ENCODE assay signal across 9 cellular contexts in genomic region chr13:28475916-28476725, GRCh38. TPM values are rescaled to one million over a fixed set of nuclear protein-coding genes. Genes with fewer than 3 reads are reported as not detected.
DNase-seq lines count a peak whose midpoint lies in the region; ATAC-seq and TF ChIP-seq lines count a peak whose summit lies in the region.
"Had no signal": no experiment of that assay in that cellular context is flagged by ENCODE, and none has a peak within 500 bp of the region (broad histone marks: within the 10 kb centered on the region; RNA-seq: fewer than 3 reads in every experiment).

No MANE protein-coding gene starts in this region.

- peaks cover 7% of the 10 kb centered on the region for H3K9me3 Mint-ChIP-seq in stimulated activated naive CD8-positive, alpha-beta T cell treated with anti-CD3 and anti-CD28 coated beads, Interleukin-15, Interleukin-2, amounts not matched to agents 100 ng/mL and 50 ng/mL, for 24 hours
- no peaks in the 10 kb centered on the region for H3K9me3 Mint-ChIP-seq in stimulated activated naive CD8-positive, alpha-beta T cell treated with anti-CD3 and anti-CD28 coated beads, Interleukin-15, amount 100 ng/mL, for 72 hours
- H3K9me3 Mint-ChIP-seq: nephron had no signal

- no peaks in the 10 kb centered on the region for H3K4me1 ChIP-seq in gastroesophageal sphincter

- no peak for DNase-seq in stimulated activated naive CD8-positive, alpha-beta T cell treated with anti-CD3 and anti-CD28 coated beads, Interleukin-15, amount 100 ng/mL, for 72 hours
- peak; percentile 3 to 42 for DNase-seq in SW 1271 (lab: John Stamatoyannopoulos, UW)
- no peak for DNase-seq in GM19238 (ENCODE audit: insufficient read length, low spot score)
- DNase-seq in GOT3 (lab: John Stamatoyannopoulos, UW) = no peak

- TF ChIP-seq CTCF in gastroesophageal sphincter (IDR thresholded peaks at IDR 0.05) = no peak

- peaks cover 3% of the 10 kb centered on the region for H3K4me1 Mint-ChIP-seq in stimulated activated naive CD8-positive, alpha-beta T cell treated with anti-CD3 and anti-CD28 coated beads, Interleukin-15, Interleukin-2, amounts not matched to agents 100 ng/mL and 50 ng/mL, for 24 hours (ENCODE audit: low read depth)
- peaks cover 4% of the 10 kb centered on the region for H3K4me1 Mint-ChIP-seq in stimulated activated naive CD8-positive, alpha-beta T cell treated with anti-CD3 and anti-CD28 coated beads, Interleukin-15, amount 100 ng/mL, for 72 hours

- no peak overlapping the region for H3K4me3 ChIP-seq in gastroesophageal sphincter

- no peak for ATAC-seq in stimulated activated naive CD8-positive, alpha-beta T cell treated with anti-CD3 and anti-CD28 coated beads, Interleukin-15, amount 100 ng/mL, for 72 hours
- ATAC-seq in gastroesophageal sphincter = peak; percentile 41
- ATAC-seq in HG02938 (IDR thresholded peaks at IDR 0.05; ENCODE audit: unreplicated experiment) = no peak
- no peak for ATAC-seq in GM18502 (IDR thresholded peaks at IDR 0.05; ENCODE audit: poor library complexity, unreplicated experiment)

- no peaks in the 10 kb centered on the region for H3K9me3 ChIP-seq in gastroesophageal sphincter

- no peak for TF ChIP-seq POLR2A in gastroesophageal sphincter (IDR thresholded peaks at IDR 0.05)

- no peaks in the 10 kb centered on the region for H3K36me3 ChIP-seq in gastroesophageal sphincter

- peaks cover 3% of the 10 kb centered on the region for H3K27me3 ChIP-seq in gastroesophageal sphincter

- no peak overlapping the region for H3K4me3 Mint-ChIP-seq in stimulated activated naive CD8-positive, alpha-beta T cell treated with anti-CD3 and anti-CD28 coated beads, Interleukin-15, Interleukin-2, amounts not matched to agents 100 ng/mL and 50 ng/mL, for 24 hours
- H3K4me3 Mint-ChIP-seq in stimulated activated naive CD8-positive, alpha-beta T cell treated with anti-CD3 and anti-CD28 coated beads, Interleukin-15, amount 100 ng/mL, for 72 hours = no peak overlapping the region
- H3K4me3 Mint-ChIP-seq: nephron had no signal

- H3K36me3 Mint-ChIP-seq in stimulated activated naive CD8-positive, alpha-beta T cell treated with anti-CD3 and anti-CD28 coated beads, Interleukin-15, Interleukin-2, amounts not matched to agents 100 ng/mL and 50 ng/mL, for 24 hours (ENCODE audit: low read depth) = no peaks in the 10 kb centered on the region

- H3K27ac ChIP-seq in gastroesophageal sphincter = no peak overlapping the region

- peak overlapping the region; percentile 3 for H3K27ac Mint-ChIP-seq in stimulated activated naive CD8-positive, alpha-beta T cell treated with anti-CD3 and anti-CD28 coated beads, Interleukin-15, Interleukin-2, amounts not matched to agents 100 ng/mL and 50 ng/mL, for 24 hours
- no peak overlapping the region for H3K27ac Mint-ChIP-seq in stimulated activated naive CD8-positive, alpha-beta T cell treated with anti-CD3 and anti-CD28 coated beads, Interleukin-15, amount 100 ng/mL, for 72 hours

- no peaks in the 10 kb centered on the region for H3K27me3 Mint-ChIP-seq in stimulated activated naive CD8-positive, alpha-beta T cell treated with anti-CD3 and anti-CD28 coated beads, Interleukin-15, Interleukin-2, amounts not matched to agents 100 ng/mL and 50 ng/mL, for 24 hours
- no peaks in the 10 kb centered on the region for H3K27me3 Mint-ChIP-seq in stimulated activated naive CD8-positive, alpha-beta T cell treated with anti-CD3 and anti-CD28 coated beads, Interleukin-15, amount 100 ng/mL, for 72 hours

- 42 to 64% methylated on average over 6 to 7 of the region's 7 CpGs for WGBS in gastroesophageal sphincter (ENCODE audit: low coverage in 1 of 2), 2 donors

- no peak for TF ChIP-seq EP300 in gastroesophageal sphincter (IDR thresholded peaks at IDR 0.05)

RNA-seq across cellular contexts. Expression of gene FLT1, which starts 18.8 kb away (rescaled TPM):
- total RNA-seq in gastroesophageal sphincter = 10 to 100 TPM; 11.1 to 37.9 (median 21.7) TPM

Comparison
In these comparisons a context has a peak if more than half of its experiments do, and no peak if none do; other contexts are left out.
1. DNase-seq: peak in SW 1271 (2 of 2); none in stimulated activated naive CD8-positive, alpha-beta T cell treated with anti-CD3 and anti-CD28 coated beads, Interleukin-15, amount 100 ng/mL, for 72 hours (0 of 2), GM19238 (single experiment) and GOT3 (single experiment).